Comparison of ENCODE assay signal across 9 cellular contexts in genomic region chr6:32318501-32318900, GRCh38. TPM values are rescaled to one million over a fixed set of nuclear protein-coding genes. Genes with fewer than 3 reads are reported as not detected.
"Had no signal": no experiment of that assay in that cellular context is flagged by ENCODE, and none has a peak within 500 bp of the region (broad histone marks: within the 10 kb centered on the region; RNA-seq: fewer than 3 reads in every experiment).

No MANE protein-coding gene starts in this region.

- H3K36me3 Mint-ChIP-seq: IgD-negative memory B cell had no signal

- H3K9me3 Mint-ChIP-seq: IgD-negative memory B cell had no signal

- H3K4me3 Mint-ChIP-seq: IgD-negative memory B cell had no signal

- ATAC-seq: HepG2, K562 had no signal

- H3K4me3 ChIP-seq: K562 had no signal

- H3K27ac ChIP-seq: HL-60 had no signal

- DNase-seq: IMR-90, KBM-7, KG1 had no signal

- H3K27ac Mint-ChIP-seq: IgD-negative memory B cell had no signal

- H3K27me3 Mint-ChIP-seq: IgD-negative memory B cell had no signal

RNA-seq across cellular contexts. Expression of gene TSBP1, which starts 53.2 kb away (rescaled TPM):
- total RNA-seq: HepG2, HT-29, HT1080, IMR-90, K562 had no signal
